Comparison of ENCODE assay signal across 15 cellular contexts in the genomic region with DNA sequence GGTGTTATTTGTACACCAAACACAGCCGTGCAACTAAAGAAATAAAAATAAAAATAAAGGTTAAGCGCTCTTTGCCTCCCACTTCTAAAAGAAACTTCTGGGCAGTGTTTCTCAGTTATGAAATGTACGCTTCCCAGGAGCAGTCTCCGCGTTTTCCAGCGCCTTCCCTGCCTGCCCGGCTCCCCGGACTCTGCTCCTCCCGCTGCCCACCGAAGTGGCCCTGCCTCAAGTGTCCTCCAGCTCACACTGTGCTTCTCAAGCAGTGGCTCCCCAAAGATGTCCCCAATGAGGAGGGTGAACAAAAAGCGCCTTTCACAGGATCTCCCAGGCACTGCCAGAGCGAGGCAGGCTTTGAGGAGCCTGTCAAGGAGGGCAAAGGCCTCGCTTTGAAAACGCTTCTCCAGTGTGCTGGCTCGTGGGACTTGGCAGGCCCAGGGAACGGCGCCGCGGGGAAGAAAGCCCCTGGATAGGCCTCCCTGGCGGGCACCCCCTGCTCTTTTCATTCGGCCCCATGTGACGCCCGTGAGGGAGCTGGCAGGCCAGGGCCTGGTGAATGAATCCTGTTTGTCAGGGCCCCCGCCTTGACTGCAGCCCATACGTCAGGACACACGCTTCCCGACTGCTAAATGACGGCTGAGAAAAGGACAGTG.
DNase-seq lines count a peak whose midpoint lies in the region; TF ChIP-seq lines count a peak whose summit lies in the region.
"Had no signal": no experiment of that assay in that cellular context is flagged by ENCODE, and none has a peak within 500 bp of the region (broad histone marks: within the 10 kb centered on the region; RNA-seq: fewer than 3 reads in every experiment).

No MANE protein-coding gene starts in this region.

- no peak overlapping the region for H4K5ac ChIP-seq in mesendoderm (ENCODE audit: low read length)

- peak overlapping the region; percentile 67 for H3K4me3 ChIP-seq in OCI-LY7 (ENCODE audit: low read depth, low read length, poor library complexity, severe bottlenecking)
- H3K4me3 ChIP-seq in mesendoderm (ENCODE audit: low read length): no peak overlapping the region
- no peak overlapping the region for H3K4me3 ChIP-seq in spleen
- H3K4me3 ChIP-seq in MG63: no peak overlapping the region
- H3K4me3 ChIP-seq: SK-N-MC, testis had no signal

- peaks cover 56% of the 10 kb centered on the region for H3K4me1 Mint-ChIP-seq in chondrocyte (ENCODE audit: low read depth)

- H3K9me2 ChIP-seq in OCI-LY7 (ENCODE audit: insufficient read depth, low read length): no peaks in the 10 kb centered on the region

- H3K27me3 Mint-ChIP-seq in chondrocyte (ENCODE audit: low read depth): no peaks in the 10 kb centered on the region
- H3K27me3 Mint-ChIP-seq: activated T-cell treated with anti-CD3 and anti-CD28 coated beads, Interleukin-2, amount 50 U/mL, for 24 hours; CD4-positive, alpha-beta memory T cell had no signal

- H3K9me3 ChIP-seq in OCI-LY7 (ENCODE audit: low read length) (peaks cover 10% of the 10 kb centered on the region; the same call in 1 of the 2 replicates), spleen (no peaks in the 10 kb centered on the region), MG63 (no peaks in the 10 kb centered on the region)
- H3K9me3 ChIP-seq: testis had no signal

- peak overlapping the region; percentile 46 for H3K18ac ChIP-seq in mesendoderm (ENCODE audit: low read length)

- POLR2A ChIA-PET in OCI-LY7 (lab: Charles Lee): interaction anchor here (0.7 to 2.5 kb wide), 4 partner anchors 34 to 185 kb away, joined by 3 to 9 read pairs (median 6); no protein-coding TSS in a partner anchor

- peak overlapping the region; percentile 38; the same call in 1 of the 2 replicates for H2AFZ ChIP-seq in OCI-LY7 (ENCODE audit: low read length)

- H3K4me1 ChIP-seq in OCI-LY7 (ENCODE audit: insufficient read depth, low read length, poor library complexity, severe bottlenecking) (peaks cover 86% of the 10 kb centered on the region), mesendoderm (ENCODE audit: control insufficient read depth, low read depth, low read length) (peaks cover 3% of the 10 kb centered on the region), spleen (peaks cover 14 to 68% (median 49%) of the 10 kb centered on the region in 6 donors)

- no peaks in the 10 kb centered on the region for H3K36me3 Mint-ChIP-seq in chondrocyte (ENCODE audit: low read depth)
- H3K36me3 Mint-ChIP-seq: CD4-positive, alpha-beta memory T cell had no signal

- H2BK15ac ChIP-seq in mesendoderm (replicated peaks; ENCODE audit: low read depth): no peak overlapping the region

- DNase-seq in OCI-LY7 (ENCODE audit: low spot score): peak; percentile 50
- DNase-seq in cerebellar cortex (ENCODE audit: low spot score): peak; percentile 19
- DNase-seq in mesendoderm: no peak
- no peak for DNase-seq in spleen
- no peak for DNase-seq in chondrocyte (ENCODE audit: low spot score)
- no peak for DNase-seq in MG63
- no peak for DNase-seq in NCI-H510A (lab: John Stamatoyannopoulos, UW)
- no peak for DNase-seq in SHP77 (lab: John Stamatoyannopoulos, UW)
- DNase-seq: activated CD4-positive, alpha-beta T cell treated with anti-CD3 and anti-CD28 coated beads, Interleukin-2, amount 50 U/mL, for 4 hours; activated T-cell treated with anti-CD3 and anti-CD28 coated beads, Interleukin-2, amount 50 U/mL, for 24 hours; CD4-positive, alpha-beta memory T cell; NCI-H1436; NCI-H446 treated with DMSO at 0.1 percent for 48 hours; testis had no signal

- H2AK5ac ChIP-seq in mesendoderm (ENCODE audit: low read length): no peak overlapping the region

- peaks cover 42% of the 10 kb centered on the region; the same call in 1 of the 2 replicates for H3K79me2 ChIP-seq in OCI-LY7 (ENCODE audit: insufficient read depth, low read depth, low read length)
- H3K79me2 ChIP-seq in mesendoderm (ENCODE audit: control insufficient read depth, insufficient read depth, low read length): no peaks in the 10 kb centered on the region

- H3K27ac ChIP-seq in OCI-LY7 (ENCODE audit: low read depth, low read length, poor library complexity, severe bottlenecking) (peak overlapping the region; percentile 96), mesendoderm (ENCODE audit: low read depth, low read length) (no peak overlapping the region), spleen (peak overlapping the region in 6 of 8 donors; percentile 39 to 68 (median 63))
- H3K27ac ChIP-seq: SK-N-MC had no signal

- peak overlapping the region; percentile 84 for H3K4me2 ChIP-seq in OCI-LY7 (ENCODE audit: low read length)
- no peak overlapping the region for H3K4me2 ChIP-seq in mesendoderm (ENCODE audit: low read length)

- peaks cover 9% of the 10 kb centered on the region for H3K36me3 ChIP-seq in OCI-LY7 (ENCODE audit: insufficient read depth, low read length)
- H3K36me3 ChIP-seq in mesendoderm (ENCODE audit: control insufficient read depth, insufficient read depth, low read length): no peaks in the 10 kb centered on the region
- H3K36me3 ChIP-seq in spleen: no peaks in the 10 kb centered on the region
- no peaks in the 10 kb centered on the region for H3K36me3 ChIP-seq in MG63

- no peak overlapping the region for H2BK5ac ChIP-seq in mesendoderm (ENCODE audit: low read length)

- TF ChIP-seq CTCF in OCI-LY7 (conservative IDR thresholded peaks at IDR 0.05; ENCODE audit: low read length) (no peak), spleen (IDR thresholded peaks at IDR 0.05 in 8 of 11, conservative IDR thresholded peaks at IDR 0.05 in 3 of 11) (no peak), chondrocyte (IDR thresholded peaks at IDR 0.05) (no peak)

- no peak overlapping the region for H2BK120ac ChIP-seq in mesendoderm (ENCODE audit: low read depth, low read length)

- H3K9me3 Mint-ChIP-seq in chondrocyte (ENCODE audit: low read depth): no peaks in the 10 kb centered on the region
- H3K9me3 Mint-ChIP-seq: activated T-cell treated with anti-CD3 and anti-CD28 coated beads, Interleukin-2, amount 50 U/mL, for 24 hours had no signal

- H4K8ac ChIP-seq in mesendoderm (ENCODE audit: low read depth, low read length): no peak overlapping the region

- no peak overlapping the region for H3K27ac Mint-ChIP-seq in chondrocyte (ENCODE audit: unreplicated experiment)

- BruUV-seq in OCI-LY7 (replicated peaks; lab: Mats Ljungman, UMichigan): no TSS peak

- TF ChIP-seq POLR2A in spleen (IDR thresholded peaks at IDR 0.05): no peak

- H3K9ac ChIP-seq in mesendoderm (ENCODE audit: low read length): no peak overlapping the region

- no peak overlapping the region for H3K4me3 Mint-ChIP-seq in chondrocyte (ENCODE audit: unreplicated experiment)
- H3K4me3 Mint-ChIP-seq: activated T-cell treated with anti-CD3 and anti-CD28 coated beads, Interleukin-2, amount 50 U/mL, for 24 hours; CD4-positive, alpha-beta memory T cell had no signal

- H3K79me1 ChIP-seq in mesendoderm (ENCODE audit: low read length): no peaks in the 10 kb centered on the region

- no peak overlapping the region for H3K23ac ChIP-seq in mesendoderm (ENCODE audit: low read length)

- CTCF ChIA-PET in OCI-LY7 (lab: Charles Lee; ENCODE audit: unreplicated experiment): interaction anchor here (0.9 kb wide), 1 partner anchor 48 kb away, joined by 3 read pairs; no protein-coding TSS in a partner anchor

- WGBS in mesendoderm (ENCODE audit: extremely low coverage, insufficient coverage, low lambda C conversion rate): no CpG with 5 or more reads among the region's 28 CpGs
- WGBS in spleen, 5 donors: 92 to 95% (median 93%) methylated on average over 26 to 28 of the region's 28 CpGs

- H3K4ac ChIP-seq in mesendoderm (ENCODE audit: low read depth, low read length): no peak overlapping the region

- intact Hi-C loops in OCI-LY7 (cut with micrococcal nuclease; ENCODE audit: unreplicated experiment) (no loop called here), spleen (cut with DNase I; ENCODE audit: low total_unique reads) (no loop called here)

- no peaks in the 10 kb centered on the region for H4K20me1 ChIP-seq in OCI-LY7 (ENCODE audit: insufficient read depth, low read length)

- no peak overlapping the region for H3K56ac ChIP-seq in mesendoderm (ENCODE audit: low read length)

- no peaks in the 10 kb centered on the region for H3K27me3 ChIP-seq in mesendoderm (ENCODE audit: insufficient read depth, low read length, poor library complexity)
- H3K27me3 ChIP-seq in spleen (replicated peaks in 1 of 7): no peaks in the 10 kb centered on the region
- no peaks in the 10 kb centered on the region for H3K27me3 ChIP-seq in MG63
- H3K27me3 ChIP-seq: testis had no signal

Comparison
In these comparisons a context has a peak if more than half of its experiments do, and no peak if none do; other contexts are left out.
1. DNase-seq: peak in OCI-LY7 (single experiment) and cerebellar cortex (single experiment); none in mesendoderm (single experiment), spleen (single experiment), chondrocyte (single experiment), MG63 (single experiment), NCI-H510A (single experiment) and SHP77 (0 of 2).